13 cellular contexts compared by ENCODE assay signal in the genomic region with DNA sequence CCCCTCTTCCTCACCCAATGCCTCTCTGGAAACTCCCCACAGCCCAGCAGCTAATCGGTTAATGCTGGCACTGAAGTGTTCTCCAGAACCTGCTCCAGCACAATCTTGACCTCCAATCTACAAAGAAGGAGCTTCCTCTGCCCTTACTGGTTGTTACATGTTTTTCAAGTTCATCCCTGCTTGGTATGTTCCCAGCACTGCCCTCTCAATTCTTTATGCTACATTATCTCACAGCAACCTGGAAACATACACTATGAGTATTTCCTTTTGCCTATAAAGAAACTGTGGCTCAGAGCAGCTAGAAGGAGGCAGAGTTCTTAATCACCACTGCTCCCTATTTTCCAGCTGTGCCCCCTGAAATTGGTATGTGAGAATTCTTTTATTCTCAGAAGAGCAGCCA.
"Had no signal": no experiment of that assay in that cellular context is flagged by ENCODE, and none has a peak within 500 bp of the region (broad histone marks: within the 10 kb centered on the region; RNA-seq: fewer than 3 reads in every experiment).

No MANE protein-coding gene starts in this region.

- H3K27ac Mint-ChIP-seq: activated CD4-positive, alpha-beta T cell treated with anti-CD3 and anti-CD28 coated beads, Interleukin-2, amount 10 ng/mL, durations not matched to agents 24 days and 14 days; activated naive CD8-positive, alpha-beta T cell treated with anti-CD3 and anti-CD28 coated beads, Interleukin-2, amount 10 ng/mL, durations not matched to agents 7 days and 5 days; activated T-helper 1 cell treated with anti-CD3 and anti-CD28 coated beads, Interleukin-12 subunit alpha, Interleukin-12 subunit beta, Interleukin-2, Interleukin-4 antibody, amounts not matched to agents 30 ng/mL and 10 ng/mL and 1 ng/mL, durations not matched to agents 14 hours and 24 hours and 36 hours; stimulated activated naive CD8-positive, alpha-beta T cell treated with anti-CD3 and anti-CD28 coated beads, Interleukin-15, Interleukin-2, amounts not matched to agents 100 ng/mL and 50 ng/mL, for 24 hours had no signal

- H3K4me3 Mint-ChIP-seq: activated CD4-positive, alpha-beta T cell treated with anti-CD3 and anti-CD28 coated beads, Interleukin-2, amount 10 ng/mL, durations not matched to agents 24 days and 14 days; activated naive CD8-positive, alpha-beta T cell treated with anti-CD3 and anti-CD28 coated beads, Interleukin-2, amount 10 ng/mL, durations not matched to agents 7 days and 5 days; activated T-helper 1 cell treated with anti-CD3 and anti-CD28 coated beads, Interleukin-12 subunit alpha, Interleukin-12 subunit beta, Interleukin-2, Interleukin-4 antibody, amounts not matched to agents 30 ng/mL and 10 ng/mL and 1 ng/mL, durations not matched to agents 14 hours and 24 hours and 36 hours; neural crest cell; stimulated activated naive CD8-positive, alpha-beta T cell treated with anti-CD3 and anti-CD28 coated beads, Interleukin-15, Interleukin-2, amounts not matched to agents 100 ng/mL and 50 ng/mL, for 24 hours had no signal

- ATAC-seq: right lobe of liver, upper lobe of right lung had no signal

- H3K4me3 ChIP-seq: esophagus muscularis mucosa, right lobe of liver, testis, upper lobe of right lung had no signal

- H3K27ac ChIP-seq: brain microvascular endothelial cell, esophagus muscularis mucosa, right lobe of liver, testis, upper lobe of right lung had no signal

- H3K27me3 Mint-ChIP-seq: activated CD4-positive, alpha-beta T cell treated with anti-CD3 and anti-CD28 coated beads, Interleukin-2, amount 10 ng/mL, durations not matched to agents 24 days and 14 days; activated naive CD8-positive, alpha-beta T cell treated with anti-CD3 and anti-CD28 coated beads, Interleukin-2, amount 10 ng/mL, durations not matched to agents 7 days and 5 days; stimulated activated naive CD8-positive, alpha-beta T cell treated with anti-CD3 and anti-CD28 coated beads, Interleukin-15, Interleukin-2, amounts not matched to agents 100 ng/mL and 50 ng/mL, for 24 hours had no signal

- H3K27me3 ChIP-seq: brain microvascular endothelial cell, esophagus muscularis mucosa, right lobe of liver, testis, upper lobe of right lung had no signal

- DNase-seq: activated CD4-positive, alpha-beta T cell treated with anti-CD3 and anti-CD28 coated beads, Interleukin-2, amount 10 ng/mL, durations not matched to agents 24 days and 14 days; activated CD4-positive, CD25-positive, alpha-beta regulatory T cell; activated naive CD4-positive, alpha-beta T cell; activated naive CD8-positive, alpha-beta T cell treated with anti-CD3 and anti-CD28 coated beads, Interleukin-2, amount 10 ng/mL, durations not matched to agents 7 days and 5 days; brain microvascular endothelial cell; foreskin fibroblast; right lobe of liver; testis; upper lobe of right lung had no signal

- H3K9me3 Mint-ChIP-seq: activated CD4-positive, alpha-beta T cell treated with anti-CD3 and anti-CD28 coated beads, Interleukin-2, amount 10 ng/mL, durations not matched to agents 24 days and 14 days; activated naive CD8-positive, alpha-beta T cell treated with anti-CD3 and anti-CD28 coated beads, Interleukin-2, amount 10 ng/mL, durations not matched to agents 7 days and 5 days; activated T-helper 1 cell treated with anti-CD3 and anti-CD28 coated beads, Interleukin-12 subunit alpha, Interleukin-12 subunit beta, Interleukin-2, Interleukin-4 antibody, amounts not matched to agents 30 ng/mL and 10 ng/mL and 1 ng/mL, durations not matched to agents 14 hours and 24 hours and 36 hours; stimulated activated naive CD8-positive, alpha-beta T cell treated with anti-CD3 and anti-CD28 coated beads, Interleukin-15, Interleukin-2, amounts not matched to agents 100 ng/mL and 50 ng/mL, for 24 hours had no signal

- H3K9me3 ChIP-seq: esophagus muscularis mucosa, right lobe of liver, testis, upper lobe of right lung had no signal

- H3K36me3 ChIP-seq: brain microvascular endothelial cell, esophagus muscularis mucosa, right lobe of liver, upper lobe of right lung had no signal

- H3K4me1 ChIP-seq: right lobe of liver, testis, upper lobe of right lung had no signal
